Comparison of ENCODE assay signal across 19 cellular contexts in the genomic region with DNA sequence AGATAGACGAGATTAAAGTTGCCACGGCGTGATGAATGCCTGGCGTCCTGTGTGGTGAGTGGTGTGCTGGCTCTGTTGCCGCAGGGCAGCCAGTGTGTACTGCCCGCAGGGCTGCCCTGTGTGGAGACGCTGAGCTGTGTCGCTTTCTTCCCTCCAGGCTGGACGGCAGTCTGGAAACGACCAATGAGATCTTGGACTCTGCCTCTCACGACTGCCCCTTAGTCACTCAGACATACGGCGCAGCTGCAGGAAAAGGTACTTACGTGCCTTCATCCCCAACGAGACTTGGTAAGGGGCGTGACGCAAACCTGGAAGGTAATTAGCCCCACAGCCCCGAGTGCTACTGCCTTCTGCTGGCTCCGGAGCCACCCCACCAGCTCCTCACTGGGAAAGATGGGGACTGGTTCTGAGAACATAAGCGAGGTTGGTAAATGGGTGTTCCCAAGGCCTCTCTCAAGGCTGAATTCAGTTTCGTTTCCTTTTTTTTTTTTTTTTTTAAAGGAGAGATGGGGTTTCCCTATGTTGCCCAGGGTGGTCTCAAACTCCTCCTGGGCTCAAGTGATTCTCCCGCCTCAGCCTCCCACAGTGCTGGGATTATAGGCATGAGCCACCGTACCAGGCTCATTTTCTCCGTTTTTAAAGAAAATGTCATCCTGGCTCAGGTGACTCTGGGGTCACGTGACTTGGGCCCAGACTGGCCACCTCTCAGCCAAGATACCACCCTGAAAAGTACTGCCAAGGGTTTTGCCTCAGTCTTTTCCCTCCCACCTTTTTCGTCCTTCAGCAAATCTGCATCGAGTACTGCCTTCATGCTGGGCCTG. TPM values are rescaled to one million over a fixed set of nuclear protein-coding genes. Genes with fewer than 3 reads are reported as not detected.
DNase-seq lines count a peak whose midpoint lies in the region; ATAC-seq, FAIRE-seq and TF ChIP-seq lines count a peak whose summit lies in the region.
"Had no signal": no experiment of that assay in that cellular context is flagged by ENCODE, and none has a peak within 500 bp of the region (broad histone marks: within the 10 kb centered on the region; RNA-seq: fewer than 3 reads in every experiment).

No MANE protein-coding gene starts in this region.

- no peak for FAIRE-seq in GM12878 (lab: Jason Lieb, UNC)
- FAIRE-seq: D721Med, G401.6 had no signal

- no peak overlapping the region for H2AFZ ChIP-seq in GM12878 (ENCODE audit: control insufficient read depth, low read depth, low read length)

- no peak for TF ChIP-seq POLR2A in GM12878 (IDR thresholded peaks at IDR 0.05; ENCODE audit: low read depth, low read length)

- peaks cover 3% of the 10 kb centered on the region for H3K27me3 Mint-ChIP-seq in nephron progenitor cell (ENCODE audit: low read depth, poor library complexity)

- H3K4me3 Mint-ChIP-seq in nephron progenitor cell = no peak overlapping the region
- H3K4me3 Mint-ChIP-seq: T-helper 1 cell treated with Interleukin-12 subunit alpha and Interleukin-12 subunit beta and Interleukin-4 antibody, amounts not matched to agents 30 μg/mL and 1 μg/mL, for 36 hours had no signal

- intact Hi-C loops in GM12878 (cut with micrococcal nuclease; ENCODE audit: unreplicated experiment) = loop anchor here (5.0 kb wide), 3 partner anchors 87 to 473 kb away; no protein-coding TSS in a partner anchor

- TF ChIP-seq CTCF in GM12878 (IDR thresholded peaks at IDR 0.05 in 2 of 3, conservative IDR thresholded peaks at IDR 0.05 in 1 of 3; ENCODE audit: control insufficient read depth in 2 of 3, extremely low read depth in 1 of 3, insufficient read depth in 1 of 3, low read depth in 3 of 3, low read length in 3 of 3) = no peak
- no peak for TF ChIP-seq CTCF in nephron progenitor cell (IDR thresholded peaks at IDR 0.05)

- peak overlapping the region; percentile 85 for H3K27ac Mint-ChIP-seq in nephron progenitor cell
- H3K27ac Mint-ChIP-seq: T-helper 1 cell treated with Interleukin-12 subunit alpha and Interleukin-12 subunit beta and Interleukin-4 antibody, amounts not matched to agents 30 μg/mL and 1 μg/mL, for 36 hours had no signal

- peak overlapping the region in 10 of 11 experiments; percentile 25 to 85 (median 79); a peak in 19 of 22 replicates for H3K27ac ChIP-seq in BLaER1 treated with 17β-estradiol and CSF1 and Interleukin-3, amounts not matched to agents 10 nM and 100 nM
- peak overlapping the region; percentile 99 for H3K27ac ChIP-seq in GM12878 (ENCODE audit: control insufficient read depth, insufficient read depth)
- H3K27ac ChIP-seq: KMS-11, right lobe of liver had no signal

- ATAC-seq in GM18511 (IDR thresholded peaks at IDR 0.05; ENCODE audit: unreplicated experiment) = peak; percentile 0
- ATAC-seq in GM12878 = no peak
- no peak for ATAC-seq in HG03159 (IDR thresholded peaks at IDR 0.05; ENCODE audit: unreplicated experiment)

- H4K20me1 ChIP-seq in BLaER1 treated with 17β-estradiol and CSF1 and Interleukin-3, amounts not matched to agents 10 nM and 100 nM = peaks cover 30 to 85% (median 54%) of the 10 kb centered on the region in 11 experiments; a peak in 21 of 22 replicates
- no peaks in the 10 kb centered on the region for H4K20me1 ChIP-seq in GM12878 (ENCODE audit: control insufficient read depth, insufficient read depth)

- H3K4me2 ChIP-seq in BLaER1 treated with 17β-estradiol and CSF1 and Interleukin-3, amounts not matched to agents 10 nM and 100 nM = peak overlapping the region; percentile 89 to 97 (median 94)
- peak overlapping the region; percentile 69 for H3K4me2 ChIP-seq in GM12878 (ENCODE audit: control insufficient read depth, insufficient read depth)
- H3K4me2 ChIP-seq: KMS-11 had no signal

- POLR2A ChIA-PET in GM12878 (lab: Charles Lee) = interaction anchor here (0.5 to 4.6 kb wide), 3 partner anchors 11 to 49 kb away, joined by 3 to 53 read pairs (median 4); a partner anchor contains a TSS

- H3K9ac ChIP-seq in BLaER1 treated with 17β-estradiol and CSF1 and Interleukin-3, amounts not matched to agents 10 nM and 100 nM = peak overlapping the region in 9 of 11 experiments; percentile 32 to 73 (median 67); a peak in 13 of 22 replicates
- H3K9ac ChIP-seq in GM12878 (ENCODE audit: control insufficient read depth, insufficient read depth, low read length) = peak overlapping the region; percentile 82; the same call in 1 of the 2 replicates
- H3K9ac ChIP-seq: KMS-11 had no signal

- SMC1A ChIA-PET in GM12878 (lab: Charles Lee; ENCODE audit: uncharacterized antibody, unreplicated experiment) = interaction anchor here (0.6 to 8.7 kb wide), 8 partner anchors 11 to 585 kb away, joined by 3 to 139 read pairs (median 4); no protein-coding TSS in a partner anchor

- no peak for DNase-seq in GM12878 (ENCODE audit: low read depth, low spot score)
- no peak for DNase-seq in nephron progenitor cell
- no peak for DNase-seq in NCI-H748 treated with DMSO at 0.1 percent for 48 hours (lab: John Stamatoyannopoulos, UW)
- no peak for DNase-seq in amniotic stem cell (lab: John Stamatoyannopoulos, UW)
- no peak for DNase-seq in NK-92 (lab: John Stamatoyannopoulos, UW; ENCODE audit: unreplicated experiment)
- DNase-seq: activated CD4-positive, CD25-positive, alpha-beta regulatory T cell; AML-193; hippocampal formation; NCI-H2171 treated with DMSO at 0.1 percent for 48 hours; occipital lobe had no signal

- peaks cover 37% of the 10 kb centered on the region for H3K4me1 Mint-ChIP-seq in nephron progenitor cell

- TF ChIP-seq EP300 in GM12878 (IDR thresholded peaks at IDR 0.05; ENCODE audit: borderline replicate concordance in 1 of 2, control insufficient read depth in 1 of 2, low read depth in 2 of 2, low read length in 2 of 2) = no peak

- CTCF ChIA-PET in GM12878 (lab: Yijun Ruan, JAX) = interaction anchor here (3.1 to 3.7 kb wide), 2 partner anchors 11 kb away, joined by 24 to 52 read pairs; no protein-coding TSS in a partner anchor

- no peaks in the 10 kb centered on the region for H3K9me3 Mint-ChIP-seq in nephron progenitor cell
- H3K9me3 Mint-ChIP-seq: T-helper 1 cell treated with Interleukin-12 subunit alpha and Interleukin-12 subunit beta and Interleukin-4 antibody, amounts not matched to agents 30 μg/mL and 1 μg/mL, for 36 hours had no signal

- in situ Hi-C loops in GM12878 (cut with MboI) = loop anchor here (5.0 kb wide), 1 partner anchor 468 kb away; no protein-coding TSS in a partner anchor

- RAD21 ChIA-PET in GM12878 (lab: Charles Lee; ENCODE audit: unreplicated experiment) = interaction anchor here (0.5 to 4.1 kb wide), 3 partner anchors 11 to 209 kb away, joined by 3 to 71 read pairs (median 34); no protein-coding TSS in a partner anchor

- TF ChIP-seq RAD21 in GM12878 (IDR thresholded peaks at IDR 0.05; ENCODE audit: insufficient read depth, low read depth, low read length) = no peak

- H3K9me3 ChIP-seq in BLaER1 treated with 17β-estradiol and CSF1 and Interleukin-3, amounts not matched to agents 10 nM and 100 nM (replicated peaks in 1 of 11) = no peaks in the 10 kb centered on the region
- H3K9me3 ChIP-seq in GM12878 (replicated peaks; ENCODE audit: control insufficient read depth, insufficient read depth, low read length) = no peaks in the 10 kb centered on the region
- H3K9me3 ChIP-seq: HAP-1, right lobe of liver had no signal

- peaks cover 59% of the 10 kb centered on the region for H3K36me3 Mint-ChIP-seq in nephron progenitor cell (ENCODE audit: low read depth)

- H3K4me1 ChIP-seq in BLaER1 treated with 17β-estradiol and CSF1 and Interleukin-3, amounts not matched to agents 10 nM and 100 nM = peaks cover 60 to 68% (median 65%) of the 10 kb centered on the region in 10 experiments
- H3K4me1 ChIP-seq in GM12878 (ENCODE audit: control insufficient read depth, insufficient read depth, low read length) = peaks cover 54% of the 10 kb centered on the region
- H3K4me1 ChIP-seq: HAP-1, right lobe of liver had no signal

- no peaks in the 10 kb centered on the region; the same call in none of the 2 replicates for H3K79me2 ChIP-seq in GM12878 (ENCODE audit: control insufficient read depth, insufficient read depth, low read length)

- H3K4me3 ChIP-seq in BLaER1 treated with 17β-estradiol and CSF1 and Interleukin-3, amounts not matched to agents 10 nM and 100 nM = peak overlapping the region in 3 of 10 experiments; percentile 30 to 45 (median 33); a peak in 4 of 20 replicates
- no peak overlapping the region for H3K4me3 ChIP-seq in GM12878
- H3K4me3 ChIP-seq: HAP-1, right lobe of liver had no signal

- no TSS peak for BruUV-seq in GM12878 (replicated peaks; lab: Mats Ljungman, UMichigan)

- H3K36me3 ChIP-seq in BLaER1 treated with 17β-estradiol and CSF1 and Interleukin-3, amounts not matched to agents 10 nM and 100 nM = peaks cover 52 to 77% (median 66%) of the 10 kb centered on the region in 11 experiments
- H3K36me3 ChIP-seq in GM12878 (ENCODE audit: control insufficient read depth in 2 of 2, insufficient read depth in 2 of 2, low read length in 1 of 2) = peaks cover 5 to 22% of the 10 kb centered on the region in 2 experiments; a peak in 3 of 4 replicates

- peaks cover 0 to 4% (median 0%) of the 10 kb centered on the region in 11 experiments; a peak in 1 of 22 replicates for H3K27me3 ChIP-seq in BLaER1 treated with 17β-estradiol and CSF1 and Interleukin-3, amounts not matched to agents 10 nM and 100 nM
- no peaks in the 10 kb centered on the region for H3K27me3 ChIP-seq in GM12878 (replicated peaks in 1 of 2; ENCODE audit: control insufficient read depth in 2 of 2, insufficient read depth in 2 of 2, low read length in 1 of 2)
- H3K27me3 ChIP-seq: right lobe of liver had no signal

- WGBS in GM12878 (ENCODE audit: insufficient coverage, insufficient replicate concordance, low lambda C conversion rate, missing lambda C conversion rate) = 87% methylated on average over 27 of the region's 27 CpGs

RNA-seq across cellular contexts. Expression of a gene that starts 39.6 kb away (rescaled TPM):
- 80.9 and 85.9 TPM in 2 replicates for total RNA-seq in GM12878 (2013; cell fraction: nucleolus; rRNA removed)
- total RNA-seq in GM12878 (2014; rRNA removed) (33.9 and 41.4 TPM in 2 replicates), GM12878 (2014; rRNA removed; fragmentation: Illumina TruSeq; extraction: Trizol) (28.7 and 28.9 TPM in 2 replicates), GM12878 (2021) (50.3 and 55.1 TPM in 2 replicates)
- 31.4 TPM for polyA plus RNA-seq in GM12878 (2011; ENCODE audit: low read depth)
- polyA plus RNA-seq in GM12878 (2011; rRNA removed) (74.1 and 103 TPM in 2 replicates), GM12878 (2014; fragmentation: Illumina TruSeq; extraction: Trizol) (36.9 and 43.2 TPM in 2 replicates), GM12878 (2014; fragmentation: Nextera tagmentation; extraction: Ambion mirVana) (10 to 100 TPM in 1 of 2 experiments, 1 to 10 TPM in 1; 6.9 to 12.2 TPM), GM12878 (2014; rRNA removed) (56.6 and 59.0 TPM in 2 replicates), GM12878 (2016; fragmentation: Nextera tagmentation; extraction: Ambion mirVana) (10 to 100 TPM; 42.5 to 45.7 TPM)
- 80.3 and 99.3 TPM in 2 replicates for polyA plus RNA-seq in GM12878 (2011; cell fraction: cytosol; rRNA removed)
- polyA plus RNA-seq in GM12878 (2011; cell fraction: nucleus; rRNA removed) = 81.3 and 88.3 TPM in 2 replicates
- 49.5 and 55.6 TPM in 2 replicates for polyA plus RNA-seq in GM12878 (2012)
- 91.8 and 112 TPM in 2 replicates for polyA minus RNA-seq in GM12878 (2011; rRNA and poly(A)+ RNA removed)
- 22.9 and 33.4 TPM in 2 replicates for polyA minus RNA-seq in GM12878 (2011; cell fraction: cytosol; rRNA and poly(A)+ RNA removed)
- polyA minus RNA-seq in GM12878 (2011; cell fraction: nucleus; rRNA and poly(A)+ RNA removed) = 24.1 and 25.4 TPM in 2 replicates

RNA-seq across cellular contexts. Expression of a gene that starts 53.1 kb away (rescaled TPM):
- total RNA-seq in GM12878 (2013; cell fraction: nucleolus; rRNA removed) = 2.6 and 2.7 TPM in 2 replicates
- 0.11 and 0.49 TPM in 2 replicates for total RNA-seq in GM12878 (2014; rRNA removed)
- total RNA-seq in GM12878 (2014; rRNA removed; fragmentation: Illumina TruSeq; extraction: Trizol) = 0.09 and 0.31 TPM in 2 replicates
- total RNA-seq in GM12878 (2021) = 0.45 and 0.72 TPM in 2 replicates
- polyA plus RNA-seq in GM12878 (2011; ENCODE audit: low read depth) = 1.1 TPM
- polyA plus RNA-seq in GM12878 (2011; rRNA removed) = 0.24 and 0.34 TPM in 2 replicates
- polyA plus RNA-seq in GM12878 (2011; cell fraction: cytosol; rRNA removed) = 0.36 and 0.59 TPM in 2 replicates
- 1.3 and 1.8 TPM in 2 replicates for polyA plus RNA-seq in GM12878 (2011; cell fraction: nucleus; rRNA removed)
- 1.9 and 2.1 TPM in 2 replicates for polyA plus RNA-seq in GM12878 (2012)
- polyA plus RNA-seq in GM12878 (2014; fragmentation: Illumina TruSeq; extraction: Trizol) = 0.15 TPM in 1 of 2 replicates, not detected in the other
- not detected for polyA plus RNA-seq in GM12878 (2014; fragmentation: Nextera tagmentation; extraction: Ambion mirVana)
- polyA plus RNA-seq in GM12878 (2014; rRNA removed) = 0.14 and 0.39 TPM in 2 replicates
- polyA plus RNA-seq in GM12878 (2016; fragmentation: Nextera tagmentation; extraction: Ambion mirVana) = under 1 TPM in 1 of 2 experiments, not detected in 1; 0.23 TPM
- polyA minus RNA-seq in GM12878 (2011; rRNA and poly(A)+ RNA removed) = 0.66 and 1.1 TPM in 2 replicates
- not detected in 2 replicates for polyA minus RNA-seq in GM12878 (2011; cell fraction: cytosol; rRNA and poly(A)+ RNA removed)
- 0.10 and 0.60 TPM in 2 replicates for polyA minus RNA-seq in GM12878 (2011; cell fraction: nucleus; rRNA and poly(A)+ RNA removed)
